Comparison of ENCODE assay signal across 8 cellular contexts in genomic region chr14:75069811-75070145, GRCh38. TPM values are rescaled to one million over a fixed set of nuclear protein-coding genes. Genes with fewer than 3 reads are reported as not detected.
DNase-seq lines count a peak whose midpoint lies in the region; ATAC-seq and TF ChIP-seq lines count a peak whose summit lies in the region.

No MANE protein-coding gene starts in this region.

- ATAC-seq in left ventricle myocardium superior (peak; percentile 21), HG02798 (IDR thresholded peaks at IDR 0.05; ENCODE audit: poor library complexity, unreplicated experiment) (no peak), HG02852 (IDR thresholded peaks at IDR 0.05; ENCODE audit: unreplicated experiment) (no peak), HG03108 (IDR thresholded peaks at IDR 0.05; ENCODE audit: unreplicated experiment) (no peak), GM21825 (IDR thresholded peaks at IDR 0.05; ENCODE audit: unreplicated experiment) (no peak)

- CTCF ChIA-PET in HEK293 (lab: Yijun Ruan, JAX) = interaction anchor here (0.6 to 1.5 kb wide), 5 partner anchors 18 to 238 kb away, joined by 3 to 8 read pairs (median 5); no protein-coding TSS in a partner anchor

- no peaks in the 10 kb centered on the region for H4K20me1 ChIP-seq in SU-DHL-6 (ENCODE audit: low read depth, low read length)

- no peak for DNase-seq in left ventricle myocardium superior

- peak overlapping the region; percentile 92 for H2AFZ ChIP-seq in SU-DHL-6 (ENCODE audit: low read depth, low read length, severe bottlenecking)

- H3K27ac ChIP-seq in HEK293 (ENCODE audit: extremely low read depth, low read depth, low read length) (no peak overlapping the region; the same call in 1 of the 2 replicates), SU-DHL-6 (ENCODE audit: low read depth, low read length) (no peak overlapping the region)

- 0 out of 2 replicates have a peak, but pooled peaks cover 3% of the 10 kb centered on the region for H3K79me2 ChIP-seq in SU-DHL-6 (ENCODE audit: insufficient read depth, low read length)

- H3K4me3 ChIP-seq in HEK293 (ENCODE audit: low read depth, low read length) = peak overlapping the region; percentile 60
- H3K4me3 ChIP-seq in SU-DHL-6 (ENCODE audit: insufficient read depth, low read length, poor library complexity, severe bottlenecking) = peak overlapping the region; percentile 65
- H3K4me3 ChIP-seq in skeletal muscle satellite cell (ENCODE audit: low read length) = peak overlapping the region; percentile 67

- intact Hi-C loops in left ventricle myocardium superior (cut with micrococcal nuclease) = loop anchor here (10.0 kb wide), 1 partner anchor 125 kb away; no protein-coding TSS in a partner anchor

- POLR2A ChIA-PET in HEK293 (lab: Yijun Ruan, JAX) = interaction anchor here (0.5 to 1.4 kb wide), 7 partner anchors 17 to 1500 kb away, joined by 3 to 5 read pairs (median 3); partner anchors contain the start of genes MLH3, NEK9, PGF and RPS6KL1

- H3K4me2 ChIP-seq in SU-DHL-6 (ENCODE audit: low read depth, low read length, poor library complexity, severe bottlenecking) (peak overlapping the region; percentile 96), skeletal muscle satellite cell (ENCODE audit: low read length) (peak overlapping the region; percentile 87)

- H3K9ac ChIP-seq in SU-DHL-6 (ENCODE audit: low read length) (peak overlapping the region; percentile 66), skeletal muscle satellite cell (ENCODE audit: low read depth, low read length) (peak overlapping the region; percentile 73)

- H3K9me2 ChIP-seq in SU-DHL-6 (replicated peaks; ENCODE audit: insufficient read depth, low read length) = no peaks in the 10 kb centered on the region

- no peaks in the 10 kb centered on the region for H3K36me3 ChIP-seq in HEK293 (ENCODE audit: control insufficient read depth in 2 of 2, insufficient read depth in 1 of 2, low read length in 2 of 2)
- no peaks in the 10 kb centered on the region for H3K36me3 ChIP-seq in SU-DHL-6 (ENCODE audit: low read length)
- no peaks in the 10 kb centered on the region for H3K36me3 ChIP-seq in skeletal muscle satellite cell (ENCODE audit: insufficient read depth, low read length)

- H3K9me3 ChIP-seq in HEK293 (ENCODE audit: control insufficient read depth, insufficient read depth, low read depth, low read length) (no peaks in the 10 kb centered on the region), SU-DHL-6 (ENCODE audit: insufficient read depth, low read length) (no peaks in the 10 kb centered on the region), skeletal muscle satellite cell (replicated peaks; ENCODE audit: low read length) (no peaks in the 10 kb centered on the region)

- H3K27me3 ChIP-seq in SU-DHL-6 (ENCODE audit: low read length) (no peaks in the 10 kb centered on the region), skeletal muscle satellite cell (ENCODE audit: control insufficient read depth, insufficient read depth, low read length) (no peaks in the 10 kb centered on the region)

- H3K4me1 ChIP-seq in HEK293 (ENCODE audit: control insufficient read depth, insufficient read depth, low read length) (peaks cover 5% of the 10 kb centered on the region), skeletal muscle satellite cell (ENCODE audit: control insufficient read depth, insufficient read depth, low read length) (peaks cover 20% of the 10 kb centered on the region)

- peaks cover 9% of the 10 kb centered on the region; the same call in 1 of the 2 replicates for H3F3A ChIP-seq in SU-DHL-6 (ENCODE audit: insufficient read depth)

- TF ChIP-seq CTCF in HEK293 (tag by site-specific recombination; IDR thresholded peaks at IDR 0.05) (no peak), SU-DHL-6 (IDR thresholded peaks at IDR 0.05; ENCODE audit: insufficient read depth, low read length, poor library complexity, severe bottlenecking) (no peak)

TF ChIP-seq in HEK293, 187 proteins besides CTCF, POLR2A, EP300 and RAD21:
- no peak for TF ChIP-seq ZNF169 (tag by site-specific recombination; IDR thresholded peaks at IDR 0.05)
- TF ChIP-seq ZBTB1 (tag by site-specific recombination; IDR thresholded peaks at IDR 0.05) = no peak
- no peak for TF ChIP-seq ZNF433 (tag by site-specific recombination; IDR thresholded peaks at IDR 0.05; ENCODE audit: low read depth)
- TF ChIP-seq ZNF248 (tag by site-specific recombination; IDR thresholded peaks at IDR 0.05) = no peak
- no peak for TF ChIP-seq ZNF138 (tag by site-specific recombination; IDR thresholded peaks at IDR 0.05; ENCODE audit: borderline replicate concordance)
- no peak for TF ChIP-seq ZNF18 (tag by site-specific recombination; IDR thresholded peaks at IDR 0.05)
- no peak for TF ChIP-seq BCL6B (tag by site-specific recombination; IDR thresholded peaks at IDR 0.05)
- TF ChIP-seq ZNF214 (tag by site-specific recombination; IDR thresholded peaks at IDR 0.05; ENCODE audit: borderline replicate concordance) = no peak
- no peak for TF ChIP-seq PBX3 (CRISPR knock-in tag; IDR thresholded peaks at IDR 0.05)
- no peak for TF ChIP-seq GLI2 (tag by site-specific recombination; IDR thresholded peaks at IDR 0.05; ENCODE audit: borderline replicate concordance, low read depth)
- TF ChIP-seq ZBTB7A (tag by site-specific recombination; IDR thresholded peaks at IDR 0.05; ENCODE audit: low read depth) = no peak
- no peak for TF ChIP-seq SALL2 (tag by site-specific recombination; IDR thresholded peaks at IDR 0.05; ENCODE audit: borderline replicate concordance)
- TF ChIP-seq ZNF133 (tag by site-specific recombination; IDR thresholded peaks at IDR 0.05) = no peak
- no peak for TF ChIP-seq OSR2 (tag by site-specific recombination; IDR thresholded peaks at IDR 0.05)
- TF ChIP-seq PRDM4 (tag by site-specific recombination; IDR thresholded peaks at IDR 0.05) = no peak
- no peak for TF ChIP-seq ZNF366 (tag by site-specific recombination; conservative IDR thresholded peaks at IDR 0.05)
- TF ChIP-seq SETDB1 (IDR thresholded peaks at IDR 0.05; ENCODE audit: insufficient read length, low read length) = no peak
- no peak for TF ChIP-seq ZNF302 (tag by site-specific recombination; IDR thresholded peaks at IDR 0.05; ENCODE audit: low read depth)

RNA-seq across cellular contexts. Expression of gene ZC2HC1C, which starts 0.3 kb away (rescaled TPM):
- total RNA-seq in left ventricle myocardium superior = 14.0 TPM
- total RNA-seq in skeletal muscle satellite cell (2012; rRNA removed) = 0.51 and 0.87 TPM in 2 replicates

RNA-seq across cellular contexts. Expression of gene ACYP1, which starts 6.0 kb away (rescaled TPM):
- total RNA-seq in left ventricle myocardium superior = 11.7 TPM
- total RNA-seq in skeletal muscle satellite cell (2012; rRNA removed) = 5.3 and 5.9 TPM in 2 replicates

RNA-seq across cellular contexts. Expression of gene MLH3, which starts 18.5 kb away (rescaled TPM):
- total RNA-seq in left ventricle myocardium superior = 19.1 TPM
- total RNA-seq in skeletal muscle satellite cell (2012; rRNA removed) = 20.3 and 27.6 TPM in 2 replicates

RNA-seq across cellular contexts. Expression of gene NEK9, which starts 57.1 kb away (rescaled TPM):
- total RNA-seq in left ventricle myocardium superior = 119 TPM
- total RNA-seq in skeletal muscle satellite cell (2012; rRNA removed) = 26.6 and 31.2 TPM in 2 replicates
